8 cellular contexts compared by ENCODE assay signal in the genomic region with DNA sequence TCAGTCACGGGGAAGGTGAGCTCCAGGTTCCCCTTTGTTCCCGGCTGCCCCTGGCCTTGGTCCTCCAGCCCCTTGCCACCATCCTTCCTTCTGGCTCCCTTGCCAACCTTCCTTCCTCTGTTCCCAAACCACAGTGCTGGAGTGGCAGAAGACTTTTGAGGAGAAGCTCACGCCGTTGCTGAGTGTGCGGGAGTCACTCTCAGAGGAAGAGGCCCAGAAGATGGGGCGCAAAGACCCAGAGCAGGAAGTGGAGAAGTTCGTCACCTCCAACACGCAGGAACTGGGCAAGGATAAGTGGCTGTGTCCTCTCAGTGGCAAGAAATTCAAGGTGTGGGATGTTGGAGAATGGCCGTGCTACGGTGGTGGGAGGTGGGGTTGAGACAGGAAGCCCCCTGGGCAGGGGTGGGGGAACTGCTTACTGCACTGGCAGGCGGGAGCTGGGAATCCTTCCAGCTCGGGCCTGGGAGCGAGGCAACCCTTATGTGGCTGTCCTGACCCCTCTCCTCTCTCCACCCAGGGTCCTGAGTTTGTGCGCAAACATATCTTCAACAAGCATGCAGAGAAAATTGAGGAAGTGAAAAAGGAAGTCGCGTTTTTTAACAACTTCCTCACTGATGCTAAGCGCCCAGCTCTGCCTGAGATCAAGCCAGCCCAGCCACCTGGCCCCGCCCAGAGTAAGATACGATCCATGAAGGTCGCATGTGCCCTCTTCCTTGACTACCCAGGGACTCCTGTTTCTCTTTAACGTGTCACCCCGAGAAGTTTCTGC.
A peak's percentile ranks its signal among the peaks of the same experiment; 100 is the strongest.
DNase-seq lines count a peak whose midpoint lies in the region; ATAC-seq and TF ChIP-seq lines count a peak whose summit lies in the region.

No MANE protein-coding gene starts in this region.

- DNase-seq in SKM-1 treated with dmso at 0.1 percent for 144 hours (lab: John Stamatoyannopoulos, UW; ENCODE audit: unreplicated experiment) (peak; percentile 93), choroid plexus epithelial cell (ENCODE audit: low read depth) (peak; percentile 38), glomerular visceral epithelial cell (ENCODE audit: extremely low spot score) (no peak), NCI-H748 (lab: John Stamatoyannopoulos, UW; ENCODE audit: unreplicated experiment) (no peak), NCI-H1105 treated with DMSO at 0.1 percent for 48 hours (lab: John Stamatoyannopoulos, UW) (no peak)
- peak; percentile 48 to 65 for DNase-seq in stimulated activated CD4-positive, alpha-beta T cell treated with anti-CD3 and anti-CD28 coated beads, Interleukin-2, amount 100 ng/mL, for 24 hours

- ATAC-seq in GM18867 (IDR thresholded peaks at IDR 0.05; ENCODE audit: unreplicated experiment) (peak; percentile 37), HG03095 (IDR thresholded peaks at IDR 0.05; ENCODE audit: unreplicated experiment) (peak; percentile 36)

- no peak overlapping the region for H3K4me3 ChIP-seq in choroid plexus epithelial cell (ENCODE audit: low read depth, low read length)

- TF ChIP-seq CTCF in choroid plexus epithelial cell (conservative IDR thresholded peaks at IDR 0.05; ENCODE audit: low read depth, low read length), result no peak

Comparison
In these comparisons a context has a peak if more than half of its experiments do, and no peak if none do; other contexts are left out.
1. DNase-seq: peak in SKM-1 treated with dmso at 0.1 percent for 144 hours (single experiment), choroid plexus epithelial cell (single experiment) and stimulated activated CD4-positive, alpha-beta T cell treated with anti-CD3 and anti-CD28 coated beads, Interleukin-2, amount 100 ng/mL, for 24 hours (2 of 2); none in glomerular visceral epithelial cell (single experiment), NCI-H748 (single experiment) and NCI-H1105 treated with DMSO at 0.1 percent for 48 hours (single experiment).